ENCODE assay signal across 11 cellular contexts in the genomic region with DNA sequence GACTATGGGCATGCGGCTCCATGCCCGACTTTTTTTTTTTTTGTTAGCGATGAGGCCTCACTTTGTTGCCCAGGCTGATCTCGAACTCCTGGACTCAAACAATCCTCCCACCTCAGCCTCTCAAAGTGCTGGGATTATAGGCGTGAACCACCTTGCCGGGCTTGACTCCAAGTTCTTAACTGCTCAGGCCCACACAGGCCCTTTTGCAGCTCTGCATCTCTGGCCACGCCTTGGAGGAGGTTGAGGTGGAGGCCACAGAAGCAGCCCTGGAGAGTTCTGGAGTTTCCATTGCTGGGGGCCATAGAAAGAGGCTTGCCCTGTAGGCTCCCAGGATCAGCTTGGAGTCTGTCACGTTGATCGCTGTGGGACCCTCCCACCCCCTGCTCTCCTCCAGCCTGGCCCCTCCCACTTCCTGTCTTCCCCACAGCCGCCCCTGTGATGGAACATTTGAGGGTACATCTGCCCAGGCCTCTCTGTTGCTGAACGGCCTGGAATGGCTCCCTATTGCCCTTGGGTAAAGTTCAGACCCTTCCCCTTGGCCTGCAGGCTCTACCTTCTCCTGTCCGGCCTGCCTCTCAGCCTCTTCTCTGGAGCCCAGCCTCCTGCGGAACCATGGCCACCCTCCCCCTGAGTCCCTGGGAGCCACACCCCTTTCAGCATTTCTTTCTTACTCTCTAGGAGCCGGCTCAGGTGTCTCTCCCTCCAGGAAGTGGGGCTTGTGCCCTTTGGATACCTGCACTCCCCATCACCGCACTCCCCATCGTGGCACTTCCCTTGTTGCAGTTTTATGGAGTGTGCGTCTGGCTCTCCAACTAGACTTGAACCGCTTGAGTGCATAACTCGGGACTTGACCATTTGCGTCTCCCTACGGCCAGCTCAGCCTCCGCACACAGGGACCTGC. TPM values are rescaled to one million over a fixed set of nuclear protein-coding genes. Genes with fewer than 3 reads are reported as not detected.
DNase-seq lines count a peak whose midpoint lies in the region; ATAC-seq and TF ChIP-seq lines count a peak whose summit lies in the region.
"Had no signal": no experiment of that assay in that cellular context is flagged by ENCODE, and none has a peak within 500 bp of the region (broad histone marks: within the 10 kb centered on the region; RNA-seq: fewer than 3 reads in every experiment).

No MANE protein-coding gene starts in this region.

- no peaks in the 10 kb centered on the region for H3K36me3 Mint-ChIP-seq in MCF 10A (ENCODE audit: insufficient read depth, unreplicated experiment)
- H3K36me3 Mint-ChIP-seq in activated naive CD8-positive, alpha-beta T cell: peaks cover 2% of the 10 kb centered on the region
- H3K36me3 Mint-ChIP-seq in type B pancreatic cell: no peaks in the 10 kb centered on the region

- H3K36me3 ChIP-seq in breast epithelium (no peaks in the 10 kb centered on the region), osteoblast (ENCODE audit: insufficient read depth, low read length) (no peaks in the 10 kb centered on the region)

- no TSS peak for BruUV-seq in MCF 10A (replicated peaks; lab: Mats Ljungman, UMichigan)

- H3K9me3 Mint-ChIP-seq in MCF 10A (ENCODE audit: unreplicated experiment) (no peaks in the 10 kb centered on the region), type B pancreatic cell (no peaks in the 10 kb centered on the region)
- no peaks in the 10 kb centered on the region for H3K9me3 Mint-ChIP-seq in activated naive CD8-positive, alpha-beta T cell (ENCODE audit: low read depth)

- H3K27me3 Mint-ChIP-seq in MCF 10A (ENCODE audit: insufficient read depth, unreplicated experiment) (no peaks in the 10 kb centered on the region), type B pancreatic cell (no peaks in the 10 kb centered on the region)
- H3K27me3 Mint-ChIP-seq in activated naive CD8-positive, alpha-beta T cell: no peaks in the 10 kb centered on the region

- H3K27ac Mint-ChIP-seq in MCF 10A (ENCODE audit: low read depth, unreplicated experiment) (no peak overlapping the region), type B pancreatic cell (no peak overlapping the region)
- peak overlapping the region; percentile 90 for H3K27ac Mint-ChIP-seq in activated naive CD8-positive, alpha-beta T cell

- no peak for TF ChIP-seq CTCF in MCF 10A (IDR thresholded peaks at IDR 0.05; ENCODE audit: unreplicated experiment)
- no peak for TF ChIP-seq CTCF in breast epithelium (IDR thresholded peaks at IDR 0.05)
- TF ChIP-seq CTCF in osteoblast (IDR thresholded peaks at IDR 0.05; ENCODE audit: extremely low read depth, low read depth, low read length): no peak
- no peak for TF ChIP-seq CTCF in type B pancreatic cell (conservative IDR thresholded peaks at IDR 0.05)

- no peak overlapping the region for H3K4me2 ChIP-seq in osteoblast (ENCODE audit: insufficient read depth, low read length)

- CTCF ChIA-PET in MCF 10A (lab: Yijun Ruan, JAX): interaction anchor here (0.8 kb wide), 1 partner anchor 70 kb away, joined by 4 read pairs; no protein-coding TSS in a partner anchor

- DNase-seq in MCF 10A (ENCODE audit: unreplicated experiment): peak; percentile 41
- DNase-seq in breast epithelium (ENCODE audit: low spot score in 2 of 2): no peak
- DNase-seq in osteoblast (ENCODE audit: insufficient read length, low spot score, missing footprints): peak; percentile 52
- DNase-seq in type B pancreatic cell (ENCODE audit: extremely low spot score, unreplicated experiment): no peak
- no peak for DNase-seq in DMS79 (lab: John Stamatoyannopoulos, UW)
- DNase-seq in AG08396 (ENCODE audit: low spot score): no peak
- DNase-seq: kidney, NCI-H1092 had no signal

- no peak for ATAC-seq in HG03039 (IDR thresholded peaks at IDR 0.05; ENCODE audit: unreplicated experiment)
- ATAC-seq: SK-N-SH treated with all-trans-retinoic acid at 6 μM for 48 hours had no signal

- POLR2A ChIA-PET in MCF 10A (lab: Yijun Ruan, JAX): interaction anchor here (0.5 to 1.5 kb wide), 5 partner anchors 10 to 1595 kb away, joined by 3 to 5 read pairs (median 4); partner anchors contain the start of gene IER5L

- H3K4me3 ChIP-seq in breast epithelium (no peak overlapping the region), osteoblast (ENCODE audit: insufficient read depth, low read length) (no peak overlapping the region)

- no peaks in the 10 kb centered on the region for H3K79me2 ChIP-seq in osteoblast (ENCODE audit: insufficient read depth, low read length)

- H3K4me1 ChIP-seq in breast epithelium (no peaks in the 10 kb centered on the region), osteoblast (ENCODE audit: insufficient read depth, low read length) (no peaks in the 10 kb centered on the region)

- TF ChIP-seq POLR2A in breast epithelium (IDR thresholded peaks at IDR 0.05): no peak

- H3K4me3 Mint-ChIP-seq in MCF 10A (ENCODE audit: unreplicated experiment) (no peak overlapping the region), type B pancreatic cell (peak overlapping the region; percentile 55)
- peak overlapping the region; percentile 80 for H3K4me3 Mint-ChIP-seq in activated naive CD8-positive, alpha-beta T cell

- no peaks in the 10 kb centered on the region for H3K4me1 Mint-ChIP-seq in MCF 10A (ENCODE audit: insufficient read depth, unreplicated experiment)
- H3K4me1 Mint-ChIP-seq in activated naive CD8-positive, alpha-beta T cell (ENCODE audit: low read depth): peaks cover 37% of the 10 kb centered on the region
- peaks cover 23% of the 10 kb centered on the region for H3K4me1 Mint-ChIP-seq in type B pancreatic cell (ENCODE audit: unreplicated experiment)

- no peak overlapping the region for H2AFZ ChIP-seq in osteoblast (ENCODE audit: low read length)

- H3K27ac ChIP-seq in breast epithelium (no peak overlapping the region), osteoblast (ENCODE audit: low read depth, low read length) (no peak overlapping the region)

- H3K9me3 ChIP-seq in breast epithelium: no peaks in the 10 kb centered on the region
- no peaks in the 10 kb centered on the region for H3K9me3 ChIP-seq in osteoblast (ENCODE audit: low read depth, low read length)

- H3K27me3 ChIP-seq in breast epithelium (no peaks in the 10 kb centered on the region), osteoblast (ENCODE audit: insufficient read depth, low read length) (no peaks in the 10 kb centered on the region)

- no peaks in the 10 kb centered on the region for H4K20me1 ChIP-seq in osteoblast (ENCODE audit: insufficient read depth, low read length)

- intact Hi-C loops in MCF 10A (cut with micrococcal nuclease): no loop called here
- intact Hi-C loops in breast epithelium (cut with DNase I; ENCODE audit: low total_unique reads): no loop called here

RNA-seq across cellular contexts. Expression of gene IER5L, which starts 30.4 kb away (rescaled TPM):
- total RNA-seq in MCF 10A (2022) (11.9 and 13.4 TPM in 2 replicates), breast epithelium (10 to 100 TPM in 2 of 3 donors, 1 to 10 TPM in 1; 4.3 to 18.4 (median 18.1) TPM), osteoblast (86.1 and 104 TPM in 2 replicates), type B pancreatic cell (ENCODE audit: low replicate concordance) (22.3 and 37.5 TPM in 2 replicates)

Comparison
In these comparisons a context has a peak if more than half of its experiments do, and no peak if none do; other contexts are left out.
1. DNase-seq: peak in MCF 10A (single experiment) and osteoblast (single experiment); none in breast epithelium (0 of 2), type B pancreatic cell (single experiment), DMS79 (single experiment) and AG08396 (single experiment).